ENCODE assay signal across 13 cellular contexts in genomic region chr10:44966816-44967509, GRCh38. TPM values are rescaled to one million over a fixed set of nuclear protein-coding genes. Genes with fewer than 3 reads are reported as not detected.
DNase-seq lines count a peak whose midpoint lies in the region; ATAC-seq, FAIRE-seq and TF ChIP-seq lines count a peak whose summit lies in the region.
"Had no signal": no experiment of that assay in that cellular context is flagged by ENCODE, and none has a peak within 500 bp of the region (broad histone marks: within the 10 kb centered on the region; RNA-seq: fewer than 3 reads in every experiment).

No MANE protein-coding gene starts in this region.

- POLR2A ChIA-PET in GM12878 (lab: Charles Lee), result interaction anchor here (0.5 to 14.0 kb wide), 7 partner anchors 9 to 1563 kb away, joined by 3 to 174 read pairs (median 4); partner anchors contain the start of genes DEPP1 and ZNF22

- no peak for TF ChIP-seq EP300 in GM12878 (IDR thresholded peaks at IDR 0.05; ENCODE audit: borderline replicate concordance in 1 of 2, control insufficient read depth in 1 of 2, low read depth in 2 of 2, low read length in 2 of 2)

- H3K4me3 ChIP-seq in HL-60 (replicated peaks; ENCODE audit: insufficient read depth, low read length) (no peak overlapping the region), GM12878 (peak overlapping the region; percentile 7; the same call in 1 of the 2 replicates), subcutaneous abdominal adipose tissue (ENCODE audit: low read depth in 1 of 5, low read length in 5 of 5) (no peak overlapping the region)

- H3K79me2 ChIP-seq in GM12878 (ENCODE audit: control insufficient read depth, insufficient read depth, low read length), result peaks cover 19% of the 10 kb centered on the region

- TF ChIP-seq RAD21 in GM12878 (IDR thresholded peaks at IDR 0.05; ENCODE audit: insufficient read depth, low read depth, low read length), result no peak; the same call in 1 of the 2 replicates

- peak overlapping the region in 1 of 2 donors; percentile 74 for H3K4me3 Mint-ChIP-seq in effector memory CD8-positive, alpha-beta T cell
- no peak overlapping the region for H3K4me3 Mint-ChIP-seq in activated naive CD4-positive, alpha-beta T cell treated with anti-CD3 and anti-CD28 coated beads for 36 hours

- no TSS peak for BruUV-seq in GM12878 (replicated peaks; lab: Mats Ljungman, UMichigan)

- CTCF ChIA-PET in GM12878 (lab: Yijun Ruan, JAX), result interaction anchor here (0.6 to 9.1 kb wide), 14 partner anchors 9 to 286 kb away, joined by 3 to 116 read pairs (median 4); partner anchors contain the start of gene ZNF22
- CTCF ChIA-PET in activated naive CD4-positive, alpha-beta T cell treated with anti-CD3 and anti-CD28 coated beads for 36 hours (lab: Charles Lee), result interaction anchor here (0.6 to 4.8 kb wide), 3 partner anchors 21 to 1534 kb away, joined by 3 to 26 read pairs (median 7); no protein-coding TSS in a partner anchor

- no peak overlapping the region; the same call in 1 of the 2 replicates for H2AFZ ChIP-seq in GM12878 (ENCODE audit: control insufficient read depth, low read depth, low read length)

- H3K27ac Mint-ChIP-seq in effector memory CD8-positive, alpha-beta T cell, result no peak overlapping the region
- no peak overlapping the region for H3K27ac Mint-ChIP-seq in activated naive CD4-positive, alpha-beta T cell treated with anti-CD3 and anti-CD28 coated beads for 36 hours

- H4K20me1 ChIP-seq in GM12878 (ENCODE audit: control insufficient read depth, insufficient read depth), result no peaks in the 10 kb centered on the region

- no peak for ATAC-seq in GM12878
- ATAC-seq in left lobe of liver, result no peak
- ATAC-seq in effector memory CD8-positive, alpha-beta T cell (replicated peaks), result no peak
- no peak for ATAC-seq in HG02610 (IDR thresholded peaks at IDR 0.05; ENCODE audit: unreplicated experiment)

- TF ChIP-seq CTCF in HL-60 (IDR thresholded peaks at IDR 0.05; ENCODE audit: insufficient read depth, low read length) (no peak), GM12878 (IDR thresholded peaks at IDR 0.05 in 2 of 3, conservative IDR thresholded peaks at IDR 0.05 in 1 of 3; ENCODE audit: control insufficient read depth in 2 of 3, extremely low read depth in 1 of 3, insufficient read depth in 1 of 3, low read depth in 3 of 3, low read length in 3 of 3) (peak; percentile 8 to 37 (median 17); a peak in 3 of 6 replicates)

- SMC1A ChIA-PET in GM12878 (lab: Charles Lee; ENCODE audit: uncharacterized antibody, unreplicated experiment), result interaction anchor here (0.7 to 9.3 kb wide), 12 partner anchors 9 to 1365 kb away, joined by 3 to 147 read pairs (median 5); partner anchors contain the start of gene DEPP1

- no peak for FAIRE-seq in GM12878 (lab: Jason Lieb, UNC)
- FAIRE-seq: islet of Langerhans had no signal

- H3K36me3 ChIP-seq in GM12878 (ENCODE audit: control insufficient read depth in 2 of 2, insufficient read depth in 2 of 2, low read length in 1 of 2), result peaks cover 0 to 8% of the 10 kb centered on the region in 2 experiments; a peak in 2 of 4 replicates
- peaks cover 0 to 33% (median 22%) of the 10 kb centered on the region in 5 donors for H3K36me3 ChIP-seq in subcutaneous abdominal adipose tissue (ENCODE audit: control insufficient read depth in 5 of 5, insufficient read depth in 5 of 5, low read length in 5 of 5)

- RAD21 ChIA-PET in GM12878 (lab: Charles Lee; ENCODE audit: unreplicated experiment), result interaction anchor here (1.3 to 9.2 kb wide), 4 partner anchors 12 to 33 kb away, joined by 4 to 124 read pairs (median 47); partner anchors contain the start of gene DEPP1

- peaks cover 36 to 37% of the 10 kb centered on the region in 2 donors for H3K4me1 Mint-ChIP-seq in effector memory CD8-positive, alpha-beta T cell (ENCODE audit: low read depth in 2 of 2)
- H3K4me1 Mint-ChIP-seq in activated naive CD4-positive, alpha-beta T cell treated with anti-CD3 and anti-CD28 coated beads for 36 hours (ENCODE audit: low read depth), result peaks cover 33% of the 10 kb centered on the region

- H3K9me3 Mint-ChIP-seq in effector memory CD8-positive, alpha-beta T cell, result no peaks in the 10 kb centered on the region
- no peaks in the 10 kb centered on the region for H3K9me3 Mint-ChIP-seq in activated naive CD4-positive, alpha-beta T cell treated with anti-CD3 and anti-CD28 coated beads for 36 hours
- H3K9me3 Mint-ChIP-seq: central memory CD8-positive, alpha-beta T cell; IgD-negative memory B cell had no signal

- in situ Hi-C loops in GM12878 (cut with MboI), result loop anchor here (10.0 to 25.0 kb wide), 2 partner anchors 1562 to 1805 kb away; partner anchors contain the start of gene HNRNPF

- H3K4me1 ChIP-seq in GM12878 (ENCODE audit: control insufficient read depth, insufficient read depth, low read length), result peaks cover 70% of the 10 kb centered on the region
- H3K4me1 ChIP-seq in subcutaneous abdominal adipose tissue (ENCODE audit: control insufficient read depth in 5 of 5, insufficient read depth in 5 of 5, low read length in 5 of 5), result peaks cover 26 to 87% (median 83%) of the 10 kb centered on the region in 5 donors

- H3K27me3 Mint-ChIP-seq in effector memory CD8-positive, alpha-beta T cell, result peaks cover 0 to 7% of the 10 kb centered on the region in 2 donors
- H3K27me3 Mint-ChIP-seq in activated naive CD4-positive, alpha-beta T cell treated with anti-CD3 and anti-CD28 coated beads for 36 hours (ENCODE audit: low read depth), result no peaks in the 10 kb centered on the region
- H3K27me3 Mint-ChIP-seq: central memory CD8-positive, alpha-beta T cell; IgD-negative memory B cell had no signal

- H3K9me3 ChIP-seq in GM12878 (replicated peaks; ENCODE audit: control insufficient read depth, insufficient read depth, low read length) (no peaks in the 10 kb centered on the region), subcutaneous abdominal adipose tissue (ENCODE audit: control insufficient read depth in 5 of 5, low read length in 5 of 5) (peaks cover 0 to 2% (median 0%) of the 10 kb centered on the region in 5 donors)

- H3K9ac ChIP-seq in GM12878 (ENCODE audit: control insufficient read depth, insufficient read depth, low read length) (peak overlapping the region; percentile 13; the same call in 1 of the 2 replicates), subcutaneous abdominal adipose tissue (ENCODE audit: low read length in 5 of 5) (peak overlapping the region in 1 of 5 donors; percentile 17)

- peak overlapping the region; percentile 97 for H3K27ac ChIP-seq in HL-60 (replicated peaks)
- H3K27ac ChIP-seq in GM12878 (ENCODE audit: control insufficient read depth, insufficient read depth), result peak overlapping the region; percentile 85
- peak overlapping the region; percentile 77 for H3K27ac ChIP-seq in subcutaneous abdominal adipose tissue (ENCODE audit: low read depth, low read length)

- TF ChIP-seq POLR2A in GM12878 (IDR thresholded peaks at IDR 0.05; ENCODE audit: low read depth, low read length), result no peak

- peak overlapping the region; percentile 82 for H3K4me2 ChIP-seq in GM12878 (ENCODE audit: control insufficient read depth, insufficient read depth)

- intact Hi-C loops in GM12878 (cut with micrococcal nuclease; ENCODE audit: unreplicated experiment), result loop anchor here (1.0 to 10.0 kb wide), 4 partner anchors 8 to 1822 kb away; partner anchors contain the start of gene ALOX5
- intact Hi-C loops in activated naive CD4-positive, alpha-beta T cell treated with anti-CD3 and anti-CD28 coated beads for 36 hours (cut with micrococcal nuclease), result loop anchor here (10.0 kb wide), 1 partner anchor 1152 kb away; no protein-coding TSS in a partner anchor

- H3K36me3 Mint-ChIP-seq in effector memory CD8-positive, alpha-beta T cell (ENCODE audit: insufficient read depth), result no peaks in the 10 kb centered on the region
- H3K36me3 Mint-ChIP-seq in activated naive CD4-positive, alpha-beta T cell treated with anti-CD3 and anti-CD28 coated beads for 36 hours (ENCODE audit: low read depth), result no peaks in the 10 kb centered on the region
- H3K36me3 Mint-ChIP-seq: IgD-negative memory B cell had no signal

- H3K27me3 ChIP-seq in HL-60 (ENCODE audit: insufficient read depth, poor library complexity, severe bottlenecking) (no peaks in the 10 kb centered on the region), GM12878 (replicated peaks in 1 of 2; ENCODE audit: control insufficient read depth in 2 of 2, insufficient read depth in 2 of 2, low read length in 1 of 2) (no peaks in the 10 kb centered on the region), subcutaneous abdominal adipose tissue (ENCODE audit: control insufficient read depth in 5 of 5, insufficient read depth in 4 of 5, low read length in 5 of 5) (no peaks in the 10 kb centered on the region)

- DNase-seq in HL-60 (ENCODE audit: low read depth in 1 of 2, low spot score in 1 of 2), result no peak
- DNase-seq in GM12878 (ENCODE audit: low read depth, low spot score), result no peak
- peak; percentile 38 for DNase-seq in left lobe of liver (ENCODE audit: low spot score)
- no peak for DNase-seq in stimulated activated naive CD4-positive, alpha-beta T cell treated with Interleukin-2 at 50 U/mL for 16 hours (lab: John Stamatoyannopoulos, UW)
- DNase-seq in effector memory CD8-positive, alpha-beta T cell, result no peak
- DNase-seq in activated naive CD4-positive, alpha-beta T cell treated with anti-CD3 and anti-CD28 coated beads for 36 hours, result no peak
- DNase-seq: activated CD4-positive, alpha-beta T cell treated with anti-CD3 and anti-CD28 coated beads, Interleukin-2, amount 50 U/mL, for 4 hours; stimulated activated CD4-positive, alpha-beta T cell treated with anti-CD3 and anti-CD28 coated beads, Interleukin-2, amount 100 ng/mL, for 48 hours had no signal

- WGBS in GM12878 (ENCODE audit: insufficient coverage, insufficient replicate concordance, low lambda C conversion rate, missing lambda C conversion rate), result 81% methylated on average over 8 of the region's 8 CpGs

RNA-seq across cellular contexts. Expression of gene RASSF4, which starts 7.4 kb away (rescaled TPM):
- total RNA-seq in GM12878 (2013; cell fraction: nucleolus; rRNA removed), result 175 and 194 TPM in 2 replicates
- total RNA-seq in GM12878 (2014; rRNA removed) (15.6 and 16.5 TPM in 2 replicates), GM12878 (2014; rRNA removed; fragmentation: Illumina TruSeq; extraction: Trizol) (10.9 and 11.9 TPM in 2 replicates), GM12878 (2021) (20.0 and 21.1 TPM in 2 replicates), left lobe of liver (25.0 TPM)
- polyA plus RNA-seq in GM12878 (2011; ENCODE audit: low read depth), result 9.8 TPM
- polyA plus RNA-seq in GM12878 (2011; rRNA removed) (50.8 and 71.1 TPM in 2 replicates), GM12878 (2014; fragmentation: Illumina TruSeq; extraction: Trizol) (6.3 and 10.7 TPM in 2 replicates), GM12878 (2014; fragmentation: Nextera tagmentation; extraction: Ambion mirVana) (1 to 10 TPM; 3.7 to 4.0 TPM), GM12878 (2014; rRNA removed) (17.1 and 19.4 TPM in 2 replicates), GM12878 (2016; fragmentation: Nextera tagmentation; extraction: Ambion mirVana) (10 to 100 TPM; 17.1 to 19.1 TPM)
- 55.8 and 83.7 TPM in 2 replicates for polyA plus RNA-seq in GM12878 (2011; cell fraction: cytosol; rRNA removed)
- polyA plus RNA-seq in GM12878 (2011; cell fraction: nucleus; rRNA removed), result 307 and 389 TPM in 2 replicates
- 16.9 and 18.3 TPM in 2 replicates for polyA plus RNA-seq in GM12878 (2012)
- 45.6 and 75.7 TPM in 2 replicates for polyA minus RNA-seq in GM12878 (2011; rRNA and poly(A)+ RNA removed)
- 17.1 and 19.4 TPM in 2 replicates for polyA minus RNA-seq in GM12878 (2011; cell fraction: cytosol; rRNA and poly(A)+ RNA removed)
- polyA minus RNA-seq in GM12878 (2011; cell fraction: nucleus; rRNA and poly(A)+ RNA removed), result 66.4 and 98.8 TPM in 2 replicates
- 1 to 10 TPM; 1.1 to 2.2 TPM for total RNA-seq in activated naive CD4-positive, alpha-beta T cell treated with anti-CD3 and anti-CD28 coated beads for 36 hours

RNA-seq across cellular contexts. Expression of gene DEPP1, which starts 11.6 kb away (rescaled TPM):
- total RNA-seq in GM12878 (2013; cell fraction: nucleolus; rRNA removed), result 23.8 and 31.1 TPM in 2 replicates
- total RNA-seq in GM12878 (2014; rRNA removed) (7.8 and 8.4 TPM in 2 replicates), GM12878 (2014; rRNA removed; fragmentation: Illumina TruSeq; extraction: Trizol) (5.6 and 5.7 TPM in 2 replicates), GM12878 (2021) (8.6 and 8.9 TPM in 2 replicates), left lobe of liver (6.8 TPM)
- 1.2 TPM for polyA plus RNA-seq in GM12878 (2011; ENCODE audit: low read depth)
- polyA plus RNA-seq in GM12878 (2011; rRNA removed) (2.4 and 4.5 TPM in 2 replicates), GM12878 (2014; fragmentation: Illumina TruSeq; extraction: Trizol) (3.8 and 6.1 TPM in 2 replicates), GM12878 (2014; fragmentation: Nextera tagmentation; extraction: Ambion mirVana) (1 to 10 TPM; 1.7 to 1.8 TPM), GM12878 (2014; rRNA removed) (8.5 TPM in 2 replicates), GM12878 (2016; fragmentation: Nextera tagmentation; extraction: Ambion mirVana) (10 to 100 TPM; 11.0 to 12.1 TPM)
- polyA plus RNA-seq in GM12878 (2011; cell fraction: cytosol; rRNA removed), result 5.2 and 6.2 TPM in 2 replicates
- polyA plus RNA-seq in GM12878 (2011; cell fraction: nucleus; rRNA removed), result 3.0 and 3.7 TPM in 2 replicates
- 2.1 and 4.4 TPM in 2 replicates for polyA plus RNA-seq in GM12878 (2012)
- 6.1 and 8.3 TPM in 2 replicates for polyA minus RNA-seq in GM12878 (2011; rRNA and poly(A)+ RNA removed)
- polyA minus RNA-seq in GM12878 (2011; cell fraction: cytosol; rRNA and poly(A)+ RNA removed), result 2.6 and 3.1 TPM in 2 replicates
- 8.7 and 10.1 TPM in 2 replicates for polyA minus RNA-seq in GM12878 (2011; cell fraction: nucleus; rRNA and poly(A)+ RNA removed)
- total RNA-seq in activated naive CD4-positive, alpha-beta T cell treated with anti-CD3 and anti-CD28 coated beads for 36 hours, result 1 to 10 TPM; 2.4 to 3.2 TPM
- polyA plus RNA-seq: IgD-negative memory B cell had no signal

RNA-seq across cellular contexts. Expression of gene ZNF22, which starts 33.8 kb away (rescaled TPM):
- 15.8 and 16.7 TPM in 2 replicates for total RNA-seq in GM12878 (2013; cell fraction: nucleolus; rRNA removed)
- 31.1 and 42.1 TPM in 2 replicates for total RNA-seq in GM12878 (2014; rRNA removed)
- total RNA-seq in GM12878 (2014; rRNA removed; fragmentation: Illumina TruSeq; extraction: Trizol), result 44.2 and 44.5 TPM in 2 replicates
- total RNA-seq in GM12878 (2021), result 31.1 and 34.7 TPM in 2 replicates
- polyA plus RNA-seq in GM12878 (2011; ENCODE audit: low read depth), result 20.2 TPM
- 33.1 and 49.3 TPM in 2 replicates for polyA plus RNA-seq in GM12878 (2011; rRNA removed)
- polyA plus RNA-seq in GM12878 (2011; cell fraction: cytosol; rRNA removed), result 10.8 and 12.9 TPM in 2 replicates
- polyA plus RNA-seq in GM12878 (2011; cell fraction: nucleus; rRNA removed), result 11.1 and 11.3 TPM in 2 replicates
- polyA plus RNA-seq in GM12878 (2012), result 21.5 and 21.7 TPM in 2 replicates
- polyA plus RNA-seq in GM12878 (2014; fragmentation: Illumina TruSeq; extraction: Trizol), result 43.4 and 59.1 TPM in 2 replicates
- polyA plus RNA-seq in GM12878 (2014; fragmentation: Nextera tagmentation; extraction: Ambion mirVana), result 10 to 100 TPM; 47.4 to 74.4 TPM
- polyA plus RNA-seq in GM12878 (2014; rRNA removed), result 26.7 and 32.3 TPM in 2 replicates
- polyA plus RNA-seq in GM12878 (2016; fragmentation: Nextera tagmentation; extraction: Ambion mirVana), result 10 to 100 TPM; 47.2 to 48.4 TPM
- 8.3 and 8.7 TPM in 2 replicates for polyA minus RNA-seq in GM12878 (2011; rRNA and poly(A)+ RNA removed)
- polyA minus RNA-seq in GM12878 (2011; cell fraction: cytosol; rRNA and poly(A)+ RNA removed), result 4.4 and 5.1 TPM in 2 replicates
- polyA minus RNA-seq in GM12878 (2011; cell fraction: nucleus; rRNA and poly(A)+ RNA removed), result 5.2 and 6.5 TPM in 2 replicates
- total RNA-seq in left lobe of liver, result 12.9 TPM
- 10 to 100 TPM; 18.7 to 19.5 TPM for total RNA-seq in activated naive CD4-positive, alpha-beta T cell treated with anti-CD3 and anti-CD28 coated beads for 36 hours

RNA-seq across cellular contexts. Expression of gene TMEM72, which starts 55.8 kb away (rescaled TPM):
- total RNA-seq in GM12878 (2013; cell fraction: nucleolus; rRNA removed), result not detected in 2 replicates
- not detected in 2 replicates for total RNA-seq in GM12878 (2014; rRNA removed)
- total RNA-seq in GM12878 (2014; rRNA removed; fragmentation: Illumina TruSeq; extraction: Trizol), result not detected in 2 replicates
- total RNA-seq in GM12878 (2021), result not detected in 2 replicates
- not detected for polyA plus RNA-seq in GM12878 (2011; ENCODE audit: low read depth)
- polyA plus RNA-seq in GM12878 (2011; rRNA removed), result 0.07 and 0.12 TPM in 2 replicates
- polyA plus RNA-seq in GM12878 (2011; cell fraction: cytosol; rRNA removed), result 0.21 and 0.32 TPM in 2 replicates
- 0.28 and 0.42 TPM in 2 replicates for polyA plus RNA-seq in GM12878 (2011; cell fraction: nucleus; rRNA removed)
- 0.08 TPM in 1 of 2 replicates, not detected in the other for polyA plus RNA-seq in GM12878 (2012)
- polyA plus RNA-seq in GM12878 (2014; fragmentation: Illumina TruSeq; extraction: Trizol), result not detected in 2 replicates
- not detected for polyA plus RNA-seq in GM12878 (2014; fragmentation: Nextera tagmentation; extraction: Ambion mirVana)
- not detected in 2 replicates for polyA plus RNA-seq in GM12878 (2014; rRNA removed)
- polyA plus RNA-seq in GM12878 (2016; fragmentation: Nextera tagmentation; extraction: Ambion mirVana), result not detected
- 0.29 and 0.41 TPM in 2 replicates for polyA minus RNA-seq in GM12878 (2011; rRNA and poly(A)+ RNA removed)
- polyA minus RNA-seq in GM12878 (2011; cell fraction: cytosol; rRNA and poly(A)+ RNA removed), result not detected in 2 replicates
- polyA minus RNA-seq in GM12878 (2011; cell fraction: nucleus; rRNA and poly(A)+ RNA removed), result 0.12 TPM in 1 of 2 replicates, not detected in the other
- total RNA-seq in left lobe of liver, result not detected
- total RNA-seq in activated naive CD4-positive, alpha-beta T cell treated with anti-CD3 and anti-CD28 coated beads for 36 hours, result not detected
- polyA plus RNA-seq: IgD-negative memory B cell had no signal
